ENCODE assay signal across 24 cellular contexts in genomic region chr2:43508209-43508608, GRCh38.
DNase-seq lines count a peak whose midpoint lies in the region; ATAC-seq lines count a peak whose summit lies in the region.
"Had no signal": no experiment of that assay in that cellular context is flagged by ENCODE, and none has a peak within 500 bp of the region (broad histone marks: within the 10 kb centered on the region; RNA-seq: fewer than 3 reads in every experiment).

No MANE protein-coding gene starts in this region.

- no peaks in the 10 kb centered on the region for H3K27me3 Mint-ChIP-seq in activated naive CD4-positive, alpha-beta T cell treated with anti-CD3 and anti-CD28 coated beads, Interleukin-2, amount 50 U/mL, for 24 hours
- H3K27me3 Mint-ChIP-seq in activated naive CD8-positive, alpha-beta T cell treated with anti-CD3 and anti-CD28 coated beads, Interleukin-2, amount 50 U/mL, for 24 hours, result no peaks in the 10 kb centered on the region
- no peaks in the 10 kb centered on the region for H3K27me3 Mint-ChIP-seq in stimulated activated naive CD8-positive, alpha-beta T cell treated with anti-CD3 and anti-CD28 coated beads, Interleukin-15, amount 100 ng/mL, for 72 hours
- H3K27me3 Mint-ChIP-seq: activated CD4-positive, alpha-beta T cell treated with anti-CD3 and anti-CD28 coated beads, Interleukin-2, amount 10 ng/mL, durations not matched to agents 24 days and 14 days; stimulated activated memory B cell treated with anti-CD40 and anti-IgM and Interleukin-4, amounts not matched to agents 10 μg/mL and 1 μg/mL and 100 μg/mL, for 72 hours had no signal

- peak overlapping the region; percentile 15 for H3K27ac Mint-ChIP-seq in activated naive CD4-positive, alpha-beta T cell treated with anti-CD3 and anti-CD28 coated beads, Interleukin-2, amount 50 U/mL, for 24 hours
- H3K27ac Mint-ChIP-seq in activated naive CD8-positive, alpha-beta T cell treated with anti-CD3 and anti-CD28 coated beads, Interleukin-2, amount 50 U/mL, for 24 hours, result peak overlapping the region; percentile 80
- peak overlapping the region; percentile 17 to 83 for H3K27ac Mint-ChIP-seq in stimulated activated naive CD8-positive, alpha-beta T cell treated with anti-CD3 and anti-CD28 coated beads, Interleukin-15, amount 100 ng/mL, for 72 hours
- H3K27ac Mint-ChIP-seq: activated CD4-positive, alpha-beta T cell treated with anti-CD3 and anti-CD28 coated beads, Interleukin-2, amount 10 ng/mL, durations not matched to agents 24 days and 14 days; endodermal cell; HFFc6; nephron progenitor cell; stimulated activated memory B cell treated with anti-CD40 and anti-IgM and Interleukin-4, amounts not matched to agents 10 μg/mL and 1 μg/mL and 100 μg/mL, for 72 hours had no signal

- H3K4me3 Mint-ChIP-seq in activated naive CD4-positive, alpha-beta T cell treated with anti-CD3 and anti-CD28 coated beads, Interleukin-2, amount 50 U/mL, for 24 hours, result no peak overlapping the region
- no peak overlapping the region for H3K4me3 Mint-ChIP-seq in activated naive CD8-positive, alpha-beta T cell treated with anti-CD3 and anti-CD28 coated beads, Interleukin-2, amount 50 U/mL, for 24 hours
- H3K4me3 Mint-ChIP-seq in stimulated activated naive CD8-positive, alpha-beta T cell treated with anti-CD3 and anti-CD28 coated beads, Interleukin-15, amount 100 ng/mL, for 72 hours, result peak overlapping the region; percentile 34 to 59
- H3K4me3 Mint-ChIP-seq: activated CD4-positive, alpha-beta T cell treated with anti-CD3 and anti-CD28 coated beads, Interleukin-2, amount 10 ng/mL, durations not matched to agents 24 days and 14 days; endodermal cell; HFFc6; nephron progenitor cell; stimulated activated memory B cell treated with anti-CD40 and anti-IgM and Interleukin-4, amounts not matched to agents 10 μg/mL and 1 μg/mL and 100 μg/mL, for 72 hours had no signal

- ATAC-seq in activated CD4-positive, CD25-positive, alpha-beta regulatory T cell treated with anti-CD3 and anti-CD28 coated beads, Interleukin-2, amount 50 U/mL, for 24 hours, result peak; percentile 92 to 93
- ATAC-seq in activated naive CD8-positive, alpha-beta T cell treated with anti-CD3 and anti-CD28 coated beads, Interleukin-2, amount 50 U/mL, for 24 hours, result peak; percentile 91
- peak; percentile 96 for ATAC-seq in stimulated activated naive CD8-positive, alpha-beta T cell treated with anti-CD3 and anti-CD28 coated beads, Interleukin-15, amount 100 ng/mL, for 72 hours
- ATAC-seq: K562; left colon; mucosa of descending colon; stimulated activated memory B cell treated with anti-CD40 and anti-IgM and Interleukin-4, amounts not matched to agents 10 μg/mL and 1 μg/mL and 100 μg/mL, for 72 hours had no signal

- DNase-seq in activated CD4-positive, CD25-positive, alpha-beta regulatory T cell treated with anti-CD3 and anti-CD28 coated beads, Interleukin-2, amount 50 U/mL, for 72 hours, result no peak
- DNase-seq in activated naive CD4-positive, alpha-beta T cell (lab: John Stamatoyannopoulos, UW), result no peak
- DNase-seq in activated naive CD8-positive, alpha-beta T cell treated with anti-CD3 and anti-CD28 coated beads, Interleukin-2, amount 50 U/mL, for 24 hours, result peak; percentile 2
- peak in 1 of 2 donors; percentile 18 for DNase-seq in stimulated activated naive CD8-positive, alpha-beta T cell treated with anti-CD3 and anti-CD28 coated beads, Interleukin-15, amount 100 ng/mL, for 72 hours
- DNase-seq in stimulated activated CD4-positive, alpha-beta T cell treated with anti-CD3 and anti-CD28 coated beads, Interleukin-4, amount 100 ng/mL, for 1 hour, result no peak
- DNase-seq in NOMO-1 (lab: John Stamatoyannopoulos, UW; ENCODE audit: unreplicated experiment in 2 of 2), result no peak
- DNase-seq: activated CD4-positive, alpha-beta T cell treated with anti-CD3 and anti-CD28 coated beads, Interleukin-2, amount 10 ng/mL, durations not matched to agents 24 days and 14 days; activated CD8-positive, alpha-beta memory T cell treated with anti-CD3 and anti-CD28 coated beads, Interleukin-2, amount 50 U/mL, for 48 hours; caudate nucleus; cortex of kidney; endodermal cell; HFFc6; left colon; mucosa of descending colon; NCI-H1048; NCI-H1694; NCI-H446; NCI-H748 treated with DMSO at 0.1 percent for 48 hours; nephron progenitor cell; stimulated activated CD4-positive, alpha-beta T cell treated with anti-CD3 and anti-CD28 coated beads, Interleukin-15, amount 100 ng/mL, for 24 hours had no signal

- peaks cover 28% of the 10 kb centered on the region for H3K36me3 Mint-ChIP-seq in activated naive CD4-positive, alpha-beta T cell treated with anti-CD3 and anti-CD28 coated beads, Interleukin-2, amount 50 U/mL, for 24 hours
- peaks cover 40% of the 10 kb centered on the region for H3K36me3 Mint-ChIP-seq in activated naive CD8-positive, alpha-beta T cell treated with anti-CD3 and anti-CD28 coated beads, Interleukin-2, amount 50 U/mL, for 24 hours (ENCODE audit: low read depth)

- H3K9me3 Mint-ChIP-seq in activated naive CD4-positive, alpha-beta T cell treated with anti-CD3 and anti-CD28 coated beads, Interleukin-2, amount 50 U/mL, for 24 hours, result no peaks in the 10 kb centered on the region
- H3K9me3 Mint-ChIP-seq in activated naive CD8-positive, alpha-beta T cell treated with anti-CD3 and anti-CD28 coated beads, Interleukin-2, amount 50 U/mL, for 24 hours, result no peaks in the 10 kb centered on the region
- peaks cover 0 to 4% of the 10 kb centered on the region in 2 donors for H3K9me3 Mint-ChIP-seq in stimulated activated naive CD8-positive, alpha-beta T cell treated with anti-CD3 and anti-CD28 coated beads, Interleukin-15, amount 100 ng/mL, for 72 hours
- H3K9me3 Mint-ChIP-seq: endodermal cell; HFFc6; nephron progenitor cell; stimulated activated memory B cell treated with anti-CD40 and anti-IgM and Interleukin-4, amounts not matched to agents 10 μg/mL and 1 μg/mL and 100 μg/mL, for 72 hours had no signal

- H3K4me1 Mint-ChIP-seq in activated naive CD4-positive, alpha-beta T cell treated with anti-CD3 and anti-CD28 coated beads, Interleukin-2, amount 50 U/mL, for 24 hours, result peaks cover 25% of the 10 kb centered on the region
- peaks cover 34% of the 10 kb centered on the region for H3K4me1 Mint-ChIP-seq in activated naive CD8-positive, alpha-beta T cell treated with anti-CD3 and anti-CD28 coated beads, Interleukin-2, amount 50 U/mL, for 24 hours
- H3K4me1 Mint-ChIP-seq in stimulated activated naive CD8-positive, alpha-beta T cell treated with anti-CD3 and anti-CD28 coated beads, Interleukin-15, amount 100 ng/mL, for 72 hours, result peaks cover 36% of the 10 kb centered on the region
- H3K4me1 Mint-ChIP-seq: nephron progenitor cell; stimulated activated memory B cell treated with anti-CD40 and anti-IgM and Interleukin-4, amounts not matched to agents 10 μg/mL and 1 μg/mL and 100 μg/mL, for 72 hours had no signal

Comparison
In these comparisons a context has a peak if more than half of its experiments do, and no peak if none do; other contexts are left out.
1. H3K27ac Mint-ChIP-seq: peak in every context shown above with its lines; median percentile 80 in activated naive CD8-positive, alpha-beta T cell treated with anti-CD3 and anti-CD28 coated beads, Interleukin-2, amount 50 U/mL, for 24 hours; 50 in stimulated activated naive CD8-positive, alpha-beta T cell treated with anti-CD3 and anti-CD28 coated beads, Interleukin-15, amount 100 ng/mL, for 72 hours; 15 in activated naive CD4-positive, alpha-beta T cell treated with anti-CD3 and anti-CD28 coated beads, Interleukin-2, amount 50 U/mL, for 24 hours.
2. H3K4me3 Mint-ChIP-seq: peak in stimulated activated naive CD8-positive, alpha-beta T cell treated with anti-CD3 and anti-CD28 coated beads, Interleukin-15, amount 100 ng/mL, for 72 hours (2 of 2); none in activated naive CD4-positive, alpha-beta T cell treated with anti-CD3 and anti-CD28 coated beads, Interleukin-2, amount 50 U/mL, for 24 hours (single experiment) and activated naive CD8-positive, alpha-beta T cell treated with anti-CD3 and anti-CD28 coated beads, Interleukin-2, amount 50 U/mL, for 24 hours (single experiment).
3. Peak in every context shown above with its lines, with median percentiles within 50 percentile points of each other: ATAC-seq.